2 cellular contexts compared by ENCODE assay signal in the genomic region with DNA sequence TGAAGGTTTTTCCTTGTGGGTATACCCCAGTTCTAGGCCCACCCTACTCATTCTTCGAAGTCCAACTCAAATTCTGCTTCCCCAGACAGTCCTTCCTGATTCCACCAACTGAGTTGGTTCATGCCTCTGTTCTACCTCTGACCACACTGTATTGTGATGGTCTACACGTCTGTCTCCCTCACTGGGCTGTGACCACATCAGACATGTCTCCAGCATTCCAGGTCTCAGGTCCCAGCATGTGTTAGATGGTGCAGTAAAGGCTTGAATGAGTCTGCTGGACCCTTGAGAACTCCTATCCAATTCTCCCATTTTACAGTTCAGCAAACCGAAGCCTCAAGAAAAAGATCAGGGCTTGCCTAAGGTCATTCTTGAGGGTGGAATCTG.
TF ChIP-seq lines count a peak whose summit lies in the region.

No MANE protein-coding gene starts in this region.

TF ChIP-seq in SK-N-SH, 30 proteins besides CTCF, POLR2A, EP300 and RAD21 (continued from another document):
- TF ChIP-seq ZBTB33 (IDR thresholded peaks at IDR 0.05; ENCODE audit: borderline replicate concordance, low read depth) (no peak), YY1 (IDR thresholded peaks at IDR 0.05; ENCODE audit: low read depth) (no peak), SIN3A (IDR thresholded peaks at IDR 0.05; ENCODE audit: borderline replicate concordance, low read depth, low read length) (no peak), FOXM1 (IDR thresholded peaks at IDR 0.05; ENCODE audit: low read depth) (no peak), RCOR1 (IDR thresholded peaks at IDR 0.05; ENCODE audit: low read length) (no peak), PBX3 (IDR thresholded peaks at IDR 0.05) (no peak)
- TF ChIP-seq, protein P1, sequence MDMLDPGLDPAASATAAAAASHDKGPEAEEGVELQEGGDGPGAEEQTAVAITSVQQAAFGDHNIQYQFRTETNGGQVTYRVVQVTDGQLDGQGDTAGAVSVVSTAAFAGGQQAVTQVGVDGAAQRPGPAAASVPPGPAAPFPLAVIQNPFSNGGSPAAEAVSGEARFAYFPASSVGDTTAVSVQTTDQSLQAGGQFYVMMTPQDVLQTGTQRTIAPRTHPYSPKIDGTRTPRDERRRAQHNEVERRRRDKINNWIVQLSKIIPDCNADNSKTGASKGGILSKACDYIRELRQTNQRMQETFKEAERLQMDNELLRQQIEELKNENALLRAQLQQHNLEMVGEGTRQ (IDR thresholded peaks at IDR 0.05; ENCODE audit: borderline replicate concordance, low read depth, low read length) = no peak

TF ChIP-seq in liver, 16 proteins besides CTCF, POLR2A, EP300 and RAD21 (continued from another document):
- TF ChIP-seq REST (IDR thresholded peaks at IDR 0.05) (no peak), YY1 (IDR thresholded peaks at IDR 0.05) (no peak), SP1 (IDR thresholded peaks at IDR 0.05) (no peak), TAF1 (conservative IDR thresholded peaks at IDR 0.05) (no peak), JUND (IDR thresholded peaks at IDR 0.05) (no peak)
